40 cellular contexts compared by ENCODE assay signal in genomic region chr19:7793493-7793892, GRCh38. TPM values are rescaled to one million over a fixed set of nuclear protein-coding genes. Genes with fewer than 3 reads are reported as not detected.
"Had no signal": no experiment of that assay in that cellular context is flagged by ENCODE, and none has a peak within 500 bp of the region (broad histone marks: within the 10 kb centered on the region; RNA-seq: fewer than 3 reads in every experiment).

No MANE protein-coding gene starts in this region.

- H3K4me3 Mint-ChIP-seq: activated naive CD4-positive, alpha-beta T cell treated with anti-CD3 and anti-CD28 coated beads for 36 hours; activated naive CD4-positive, alpha-beta T cell treated with anti-CD3 and anti-CD28 coated beads, Interleukin-2, amount 10 ng/mL, durations not matched to agents 7 days and 5 days; activated naive CD4-positive, alpha-beta T cell treated with anti-CD3 and anti-CD28 coated beads, Interleukin-2, amount 50 U/mL, for 24 hours; activated naive CD8-positive, alpha-beta T cell; activated naive CD8-positive, alpha-beta T cell treated with anti-CD3 and anti-CD28 coated beads for 36 hours; activated naive CD8-positive, alpha-beta T cell treated with anti-CD3 and anti-CD28 coated beads, Interleukin-2, amount 10 ng/mL, durations not matched to agents 7 days and 5 days; activated naive CD8-positive, alpha-beta T cell treated with anti-CD3 and anti-CD28 coated beads, Interleukin-2, amount 50 U/mL, for 24 hours; activated T-cell treated with anti-CD3 and anti-CD28 coated beads, Interleukin-2, amount 50 U/mL, for 24 hours; activated T-cell treated with anti-CD3 and anti-CD28 coated beads, Interleukin-2, amount 50 U/mL, for 4 hours; activated T-cell treated with anti-CD3 and anti-CD28 coated beads, Interleukin-2, amount 50 U/mL, for 72 hours; activated T-helper 17 cell treated with anti-CD3 and anti-CD28 coated beads, Interleukin-2, amount 50 U/mL, for 72 hours; brain; central memory CD8-positive, alpha-beta T cell had no signal

- H3K36me3 ChIP-seq: adrenal gland, ascending aorta, brain microvascular endothelial cell, breast epithelium, cardiac muscle cell had no signal

- H3K4me1 Mint-ChIP-seq: activated naive CD8-positive, alpha-beta T cell treated with anti-CD3 and anti-CD28 coated beads, Interleukin-2, amount 10 ng/mL, durations not matched to agents 7 days and 5 days; activated T-helper 17 cell treated with anti-CD3 and anti-CD28 coated beads, Interleukin-2, amount 50 U/mL, for 72 hours; central memory CD8-positive, alpha-beta T cell had no signal

- H3K27me3 ChIP-seq: adrenal gland had no signal

- H3K9me3 Mint-ChIP-seq: activated naive CD4-positive, alpha-beta T cell treated with anti-CD3 and anti-CD28 coated beads for 36 hours; activated naive CD4-positive, alpha-beta T cell treated with anti-CD3 and anti-CD28 coated beads, Interleukin-2, amount 10 ng/mL, durations not matched to agents 7 days and 5 days; activated naive CD4-positive, alpha-beta T cell treated with anti-CD3 and anti-CD28 coated beads, Interleukin-2, amount 50 U/mL, for 24 hours; activated naive CD4-positive, alpha-beta T cell treated with anti-CD3 and anti-CD28 coated beads, Interleukin-2, amount 50 U/mL, for 72 hours; activated naive CD8-positive, alpha-beta T cell treated with anti-CD3 and anti-CD28 coated beads, Interleukin-2, amount 10 ng/mL, durations not matched to agents 7 days and 5 days; activated naive CD8-positive, alpha-beta T cell treated with anti-CD3 and anti-CD28 coated beads, Interleukin-2, amount 50 U/mL, for 24 hours; activated T-cell treated with anti-CD3 and anti-CD28 coated beads, Interleukin-2, amount 50 U/mL, for 4 hours; activated T-cell treated with anti-CD3 and anti-CD28 coated beads, Interleukin-2, amount 50 U/mL, for 72 hours; activated T-helper 17 cell treated with anti-CD3 and anti-CD28 coated beads, Interleukin-2, amount 50 U/mL, for 72 hours; activated T-helper 2 cell treated with anti-CD3 and anti-CD28 coated beads, Interferon-gamma antibody, Interleukin-2, Interleukin-4, amounts not matched to agents 10 μg/mL and 5 μg/mL and 100 μg/mL, durations not matched to agents 14 hours and 24 hours and 36 hours; central memory CD8-positive, alpha-beta T cell had no signal

- H3K36me3 Mint-ChIP-seq: activated naive CD4-positive, alpha-beta T cell treated with anti-CD3 and anti-CD28 coated beads, Interleukin-2, amount 10 ng/mL, durations not matched to agents 7 days and 5 days; activated naive CD4-positive, alpha-beta T cell treated with anti-CD3 and anti-CD28 coated beads, Interleukin-2, amount 50 U/mL, for 24 hours; activated naive CD4-positive, alpha-beta T cell treated with anti-CD3 and anti-CD28 coated beads, Interleukin-2, amount 50 U/mL, for 72 hours; activated naive CD8-positive, alpha-beta T cell; activated naive CD8-positive, alpha-beta T cell treated with anti-CD3 and anti-CD28 coated beads for 36 hours; activated naive CD8-positive, alpha-beta T cell treated with anti-CD3 and anti-CD28 coated beads, Interleukin-2, amount 10 ng/mL, durations not matched to agents 7 days and 5 days; brain had no signal

- DNase-seq: activated effector memory CD4-positive, alpha-beta T cell treated with anti-CD3 and anti-CD28 coated beads, Interleukin-2, amount 50 U/mL, for 16 hours; activated effector memory CD4-positive, alpha-beta T cell treated with Interleukin-2 at 50 U/mL for 16 hours; activated gamma-delta T cell; activated gamma-delta T cell treated with Interleukin-2 at 50 U/mL for 16 hours; activated naive CD4-positive, alpha-beta T cell; activated naive CD4-positive, alpha-beta T cell treated with anti-CD3 and anti-CD28 coated beads for 36 hours; activated naive CD4-positive, alpha-beta T cell treated with anti-CD3 and anti-CD28 coated beads, Interleukin-2, amount 10 ng/mL, durations not matched to agents 7 days and 5 days; activated naive CD4-positive, alpha-beta T cell treated with anti-CD3 and anti-CD28 coated beads, Interleukin-2, amount 50 U/mL, for 16 hours; activated naive CD4-positive, alpha-beta T cell treated with Interleukin-2 at 50 U/mL for 16 hours; activated naive CD8-positive, alpha-beta T cell treated with anti-CD3 and anti-CD28 coated beads for 36 hours; activated naive CD8-positive, alpha-beta T cell treated with anti-CD3 and anti-CD28 coated beads, Interleukin-2, amount 10 ng/mL, durations not matched to agents 7 days and 5 days; activated naive CD8-positive, alpha-beta T cell treated with anti-CD3 and anti-CD28 coated beads, Interleukin-2, amount 50 U/mL, for 24 hours; activated T-cell treated with anti-CD3 and anti-CD28 coated beads, Interleukin-2, amount 50 U/mL, for 1 hour; activated T-cell treated with anti-CD3 and anti-CD28 coated beads, Interleukin-2, amount 50 U/mL, for 24 hours; activated T-cell treated with anti-CD3 and anti-CD28 coated beads, Interleukin-2, amount 50 U/mL, for 4 hours; activated T-cell treated with anti-CD3 and anti-CD28 coated beads, Interleukin-2, amount 50 U/mL, for 48 hours; activated T-cell treated with anti-CD3 and anti-CD28 coated beads, Interleukin-2, amount 50 U/mL, for 72 hours; adrenal gland; amniotic stem cell; amygdala; anterior cingulate cortex; aorta; body of pancreas; brain microvascular endothelial cell; central memory CD4-positive, alpha-beta T cell had no signal

- H3K27ac Mint-ChIP-seq: activated naive CD4-positive, alpha-beta T cell treated with anti-CD3 and anti-CD28 coated beads for 36 hours; activated naive CD4-positive, alpha-beta T cell treated with anti-CD3 and anti-CD28 coated beads, Interleukin-2, amount 10 ng/mL, durations not matched to agents 7 days and 5 days; activated naive CD4-positive, alpha-beta T cell treated with anti-CD3 and anti-CD28 coated beads, Interleukin-2, amount 50 U/mL, for 24 hours; activated naive CD4-positive, alpha-beta T cell treated with anti-CD3 and anti-CD28 coated beads, Interleukin-2, amount 50 U/mL, for 72 hours; activated naive CD8-positive, alpha-beta T cell; activated naive CD8-positive, alpha-beta T cell treated with anti-CD3 and anti-CD28 coated beads for 36 hours; activated naive CD8-positive, alpha-beta T cell treated with anti-CD3 and anti-CD28 coated beads, Interleukin-2, amount 10 ng/mL, durations not matched to agents 7 days and 5 days; activated naive CD8-positive, alpha-beta T cell treated with anti-CD3 and anti-CD28 coated beads, Interleukin-2, amount 50 U/mL, for 24 hours; activated T-cell treated with anti-CD3 and anti-CD28 coated beads, Interleukin-2, amount 50 U/mL, for 24 hours; activated T-cell treated with anti-CD3 and anti-CD28 coated beads, Interleukin-2, amount 50 U/mL, for 72 hours; activated T-helper 17 cell treated with anti-CD3 and anti-CD28 coated beads, Interleukin-2, amount 50 U/mL, for 72 hours; activated T-helper 2 cell treated with anti-CD3 and anti-CD28 coated beads, Interferon-gamma antibody, Interleukin-2, Interleukin-4, amounts not matched to agents 10 μg/mL and 5 μg/mL and 100 μg/mL, durations not matched to agents 14 hours and 24 hours and 36 hours; brain had no signal

- ATAC-seq: activated naive CD4-positive, alpha-beta T cell treated with anti-CD3 and anti-CD28 coated beads, Interleukin-2, amount 50 U/mL, for 72 hours; activated naive CD8-positive, alpha-beta T cell treated with anti-CD3 and anti-CD28 coated beads, Interleukin-2, amount 50 U/mL, for 24 hours; activated T-cell treated with anti-CD3 and anti-CD28 coated beads, Interleukin-2, amount 50 U/mL, for 4 hours; activated T-cell treated with anti-CD3 and anti-CD28 coated beads, Interleukin-2, amount 50 U/mL, for 72 hours; activated T-helper 17 cell treated with anti-CD3 and anti-CD28 coated beads, Interleukin-2, amount 50 U/mL, for 72 hours; body of pancreas had no signal

- H3K9me3 ChIP-seq: adrenal gland, ascending aorta, body of pancreas, breast epithelium had no signal

- H3K27ac ChIP-seq: adrenal gland, ascending aorta, body of pancreas, brain microvascular endothelial cell, breast epithelium, cardiac muscle cell had no signal

- H3K4me1 ChIP-seq: ascending aorta, breast epithelium had no signal

- H3K4me3 ChIP-seq: adrenal gland, ascending aorta, body of pancreas, breast epithelium, cardiac muscle cell had no signal

RNA-seq across cellular contexts. Expression of gene CLEC4M, which starts 30.4 kb away (rescaled TPM):
- total RNA-seq: activated naive CD4-positive, alpha-beta T cell treated with anti-CD3 and anti-CD28 coated beads for 36 hours; activated naive CD4-positive, alpha-beta T cell treated with anti-CD3 and anti-CD28 coated beads, Interleukin-2, amount 50 U/mL, for 72 hours; activated naive CD8-positive, alpha-beta T cell treated with anti-CD3 and anti-CD28 coated beads for 36 hours; activated naive CD8-positive, alpha-beta T cell treated with anti-CD3 and anti-CD28 coated beads, Interleukin-2, amount 10 ng/mL, durations not matched to agents 7 days and 5 days; activated T-cell treated with anti-CD3 and anti-CD28 coated beads, Interleukin-2, amount 50 U/mL, for 4 hours; activated T-cell treated with anti-CD3 and anti-CD28 coated beads, Interleukin-2, amount 50 U/mL, for 72 hours; activated T-helper 17 cell treated with anti-CD3 and anti-CD28 coated beads, Interleukin-2, amount 50 U/mL, for 72 hours; activated T-helper 2 cell treated with anti-CD3 and anti-CD28 coated beads, Interferon-gamma antibody, Interleukin-2, Interleukin-4, amounts not matched to agents 10 μg/mL and 5 μg/mL and 100 μg/mL, durations not matched to agents 14 hours and 24 hours and 36 hours; aorta; ascending aorta; astrocyte; body of pancreas; bronchial epithelial cell; cardiac septum; cerebellum; chondrocyte had no signal

RNA-seq across cellular contexts. Expression of gene CD209, which starts 46.2 kb away (rescaled TPM):
- total RNA-seq: activated naive CD4-positive, alpha-beta T cell treated with anti-CD3 and anti-CD28 coated beads for 36 hours; activated naive CD4-positive, alpha-beta T cell treated with anti-CD3 and anti-CD28 coated beads, Interleukin-2, amount 50 U/mL, for 72 hours; activated naive CD8-positive, alpha-beta T cell treated with anti-CD3 and anti-CD28 coated beads for 36 hours; activated T-cell treated with anti-CD3 and anti-CD28 coated beads, Interleukin-2, amount 50 U/mL, for 4 hours; activated T-cell treated with anti-CD3 and anti-CD28 coated beads, Interleukin-2, amount 50 U/mL, for 72 hours; activated T-helper 17 cell treated with anti-CD3 and anti-CD28 coated beads, Interleukin-2, amount 50 U/mL, for 72 hours; activated T-helper 2 cell treated with anti-CD3 and anti-CD28 coated beads, Interferon-gamma antibody, Interleukin-2, Interleukin-4, amounts not matched to agents 10 μg/mL and 5 μg/mL and 100 μg/mL, durations not matched to agents 14 hours and 24 hours and 36 hours; astrocyte; bronchial epithelial cell; cardiac muscle cell; chondrocyte had no signal
- polyA plus RNA-seq: cardiac muscle cell had no signal
